Comparison of ENCODE assay signal across 8 cellular contexts in genomic region chr6:131914967-131915751, GRCh38. TPM values are rescaled to one million over a fixed set of nuclear protein-coding genes. Genes with fewer than 3 reads are reported as not detected.
A peak's percentile ranks its signal among the peaks of the same experiment; 100 is the strongest.
DNase-seq lines count a peak whose midpoint lies in the region; ATAC-seq and TF ChIP-seq lines count a peak whose summit lies in the region.

No MANE protein-coding gene starts in this region.

- DNase-seq in CMK (ENCODE audit: low read depth) (peak; percentile 61), NOMO-1 (lab: John Stamatoyannopoulos, UW; ENCODE audit: unreplicated experiment in 2 of 2) (peak; percentile 9 to 65), activated T-cell treated with anti-CD3 and anti-CD28 coated beads for 48 hours (ENCODE audit: low read depth) (peak; percentile 27), fibroblast of lung (ENCODE audit: low read depth in 2 of 2) (peak; percentile 78 to 89), testis (peak; percentile 87)

- TF ChIP-seq EP300 in neural cell (conservative IDR thresholded peaks at IDR 0.05; ENCODE audit: poor library complexity, severe bottlenecking): no peak

- H3K4me3 ChIP-seq in fibroblast of lung (replicated peaks in 1 of 4; ENCODE audit: control extremely low read depth in 1 of 4, insufficient read depth in 1 of 4, low read depth in 3 of 4, low read length in 4 of 4): no peak overlapping the region
- no peak overlapping the region for H3K4me3 ChIP-seq in neural cell (ENCODE audit: low read length)
- no peak overlapping the region for H3K4me3 ChIP-seq in testis

- H3K4me1 ChIP-seq in fibroblast of lung (ENCODE audit: control insufficient read depth, extremely low read depth, insufficient read depth, low read length): peaks cover 5% of the 10 kb centered on the region
- no peaks in the 10 kb centered on the region for H3K4me1 ChIP-seq in testis

- 20 to 22% methylated on average over 10 of the region's 10 CpGs for WGBS in testis, 2 donors

- no peaks in the 10 kb centered on the region for H3K9me2 ChIP-seq in neural cell (ENCODE audit: insufficient read depth, low read length)

- peak; percentile 78 to 89 for TF ChIP-seq CTCF in fibroblast of lung (conservative IDR thresholded peaks at IDR 0.05 in 1 of 2, IDR thresholded peaks at IDR 0.05 in 1 of 2; ENCODE audit: low read depth in 1 of 2, low read length in 2 of 2)
- peak; percentile 86 for TF ChIP-seq CTCF in neural cell (IDR thresholded peaks at IDR 0.05; ENCODE audit: poor library complexity, severe bottlenecking)
- TF ChIP-seq CTCF in testis (IDR thresholded peaks at IDR 0.05): peak; percentile 60 to 82 (median 74)

- H3F3A ChIP-seq in neural cell (ENCODE audit: insufficient read depth, low read length, poor library complexity, severe bottlenecking): no peaks in the 10 kb centered on the region

- H3K9ac ChIP-seq in fibroblast of lung (ENCODE audit: insufficient read depth, low read length) (no peak overlapping the region), neural cell (ENCODE audit: low read length) (no peak overlapping the region)

- H3K4me2 ChIP-seq in fibroblast of lung (ENCODE audit: extremely low read depth, insufficient read depth, low read length): no peak overlapping the region
- H3K4me2 ChIP-seq in neural cell (ENCODE audit: low read length): no peak overlapping the region

- H3K9me3 ChIP-seq in fibroblast of lung (ENCODE audit: control insufficient read depth, insufficient read depth, low read depth, low read length): no peaks in the 10 kb centered on the region
- H3K9me3 ChIP-seq in neural cell (ENCODE audit: low read length): no peaks in the 10 kb centered on the region
- no peaks in the 10 kb centered on the region for H3K9me3 ChIP-seq in testis

- H3K27me3 ChIP-seq in fibroblast of lung (ENCODE audit: control insufficient read depth, insufficient read depth, low read length) (no peaks in the 10 kb centered on the region), neural cell (ENCODE audit: insufficient read depth, low read depth, low read length) (no peaks in the 10 kb centered on the region), testis (no peaks in the 10 kb centered on the region)

- no peak overlapping the region for H3K27ac ChIP-seq in fibroblast of lung (ENCODE audit: insufficient read depth, low read length)
- no peak overlapping the region for H3K27ac ChIP-seq in neural cell (ENCODE audit: low read length)
- H3K27ac ChIP-seq in testis: no peak overlapping the region

- no peaks in the 10 kb centered on the region for H3K36me3 ChIP-seq in fibroblast of lung (ENCODE audit: control insufficient read depth, insufficient read depth, low read length)
- H3K36me3 ChIP-seq in neural cell (ENCODE audit: insufficient read depth, low read length): no peaks in the 10 kb centered on the region
- no peaks in the 10 kb centered on the region for H3K36me3 ChIP-seq in testis (ENCODE audit: low read depth, missing control alignments)

- no peak for TF ChIP-seq POLR2A in testis (IDR thresholded peaks at IDR 0.05)

- H2AFZ ChIP-seq in fibroblast of lung (ENCODE audit: low read length) (peak overlapping the region; percentile 49), neural cell (ENCODE audit: low read depth, low read length) (no peak overlapping the region)

- no peaks in the 10 kb centered on the region for H4K20me1 ChIP-seq in fibroblast of lung (ENCODE audit: control insufficient read depth, extremely low read depth, insufficient read depth, low read length)
- no peaks in the 10 kb centered on the region for H4K20me1 ChIP-seq in neural cell (ENCODE audit: insufficient read depth)

- ATAC-seq in GM19043 (IDR thresholded peaks at IDR 0.05; ENCODE audit: low read depth, unreplicated experiment) (peak; percentile 76), HG03354 (IDR thresholded peaks at IDR 0.05; ENCODE audit: poor library complexity, severe bottlenecking, unreplicated experiment) (peak; percentile 87)

- H3K79me2 ChIP-seq in fibroblast of lung (ENCODE audit: control insufficient read depth, insufficient read depth, low read length) (no peaks in the 10 kb centered on the region), neural cell (replicated peaks; ENCODE audit: insufficient read depth, low read length) (no peaks in the 10 kb centered on the region)

- intact Hi-C loops in testis (cut with DNase I; ENCODE audit: low total_unique reads): no loop called here

- TF ChIP-seq RAD21 in neural cell (conservative IDR thresholded peaks at IDR 0.05): peak; percentile 84

TF ChIP-seq in neural cell, 6 proteins besides CTCF, POLR2A, EP300 and RAD21:
- TF ChIP-seq TAF1 (IDR thresholded peaks at IDR 0.05; ENCODE audit: low read depth) (no peak), EZH2 (IDR thresholded peaks at IDR 0.05; ENCODE audit: borderline replicate concordance, insufficient read depth, low read length, poor library complexity, severe bottlenecking) (no peak), MXI1 (conservative IDR thresholded peaks at IDR 0.05; ENCODE audit: poor library complexity, severe bottlenecking) (no peak), POLR2AphosphoS5 (IDR thresholded peaks at IDR 0.05) (no peak), REST (IDR thresholded peaks at IDR 0.05; ENCODE audit: borderline replicate concordance) (no peak), SMC3 (conservative IDR thresholded peaks at IDR 0.05; ENCODE audit: poor library complexity) (peak; percentile 85)

RNA-seq across cellular contexts. Expression of gene CCN2, which starts 36.0 kb away (rescaled TPM):
- total RNA-seq in fibroblast of lung: 20.5 and 22.8 TPM in 2 replicates
- polyA plus RNA-seq in fibroblast of lung: 216 and 347 TPM in 2 replicates
- polyA plus RNA-seq in fibroblast of lung (2012): 268 and 404 TPM in 2 replicates
- polyA minus RNA-seq in fibroblast of lung (ENCODE audit: low replicate concordance): 155 and 204 TPM in 2 replicates
- polyA plus RNA-seq in neural cell: 1.5 and 2.3 TPM in 2 replicates
- polyA minus RNA-seq in neural cell: 0.73 and 3.2 TPM in 2 replicates
- total RNA-seq in testis: 10 to 100 TPM; 39.1 to 50.2 TPM
- 50.4 TPM for polyA plus RNA-seq in testis (ENCODE audit: insufficient read depth, low read depth, low replicate concordance)

Comparison
In these comparisons a context has a peak if more than half of its experiments do, and no peak if none do; other contexts are left out.
1. DNase-seq: peak in every context shown above with its lines; median percentile 87 in testis; 84 in fibroblast of lung; 61 in CMK; 37 in NOMO-1; 27 in activated T-cell treated with anti-CD3 and anti-CD28 coated beads for 48 hours.
2. RNA of gene CCN2, which starts 36.0 kb away (polyA plus RNA-seq): 216 to 404 TPM in fibroblast of lung and 50.4 TPM in testis (single experiment); 1.5 to 2.3 TPM in neural cell; every median in the first group is over 10 times any median in the second.
3. Peak in every context shown above with its lines, with median percentiles within 50 percentile points of each other: CTCF ChIP-seq.